Comparison of ENCODE assay signal across 14 cellular contexts in genomic region chr1:92944901-92945747, GRCh38. TPM values are rescaled to one million over a fixed set of nuclear protein-coding genes. Genes with fewer than 3 reads are reported as not detected.
DNase-seq lines count a peak whose midpoint lies in the region; ATAC-seq and TF ChIP-seq lines count a peak whose summit lies in the region.
"Had no signal": no experiment of that assay in that cellular context is flagged by ENCODE, and none has a peak within 500 bp of the region (broad histone marks: within the 10 kb centered on the region; RNA-seq: fewer than 3 reads in every experiment).

No MANE protein-coding gene starts in this region.

- no peaks in the 10 kb centered on the region for H3K27me3 Mint-ChIP-seq in CD4-positive, CD25-positive, alpha-beta regulatory T cell
- no peaks in the 10 kb centered on the region for H3K27me3 Mint-ChIP-seq in activated B cell treated with CpG ODN at 0.5 μM for 24 hours
- H3K27me3 Mint-ChIP-seq in naive thymus-derived CD4-positive, alpha-beta T cell, result no peaks in the 10 kb centered on the region

- H3K9me3 Mint-ChIP-seq in CD4-positive, CD25-positive, alpha-beta regulatory T cell, result no peaks in the 10 kb centered on the region
- H3K9me3 Mint-ChIP-seq in activated B cell treated with CpG ODN at 0.5 μM for 24 hours, result no peaks in the 10 kb centered on the region
- H3K9me3 Mint-ChIP-seq in naive thymus-derived CD4-positive, alpha-beta T cell, result no peaks in the 10 kb centered on the region

- peaks cover 2% of the 10 kb centered on the region for H3K36me3 ChIP-seq in CD4-positive, CD25-positive, alpha-beta regulatory T cell (ENCODE audit: control insufficient read depth, insufficient read depth, low read length)
- no peaks in the 10 kb centered on the region for H3K36me3 ChIP-seq in naive thymus-derived CD4-positive, alpha-beta T cell (ENCODE audit: control insufficient read depth in 2 of 3, insufficient read depth in 3 of 3, low read length in 3 of 3)
- H3K36me3 ChIP-seq: brain microvascular endothelial cell had no signal

- peak overlapping the region in 3 of 4 donors; percentile 32 to 73 (median 59) for H3K4me3 Mint-ChIP-seq in CD4-positive, CD25-positive, alpha-beta regulatory T cell
- H3K4me3 Mint-ChIP-seq in activated B cell treated with CpG ODN at 0.5 μM for 24 hours, result peak overlapping the region; percentile 66
- peak overlapping the region in 8 of 10 donors; percentile 15 to 58 (median 28) for H3K4me3 Mint-ChIP-seq in naive thymus-derived CD4-positive, alpha-beta T cell

- no peak for DNase-seq in CD4-positive, CD25-positive, alpha-beta regulatory T cell
- DNase-seq in activated B cell treated with CpG ODN at 0.5 μM for 24 hours (no peak), NCI-H2196 (lab: John Stamatoyannopoulos, UW; ENCODE audit: unreplicated experiment) (no peak), activated gamma-delta T cell (lab: John Stamatoyannopoulos, UW) (no peak)
- no peak for DNase-seq in naive thymus-derived CD4-positive, alpha-beta T cell
- no peak for DNase-seq in stimulated activated CD4-positive, alpha-beta T cell treated with anti-CD3 and anti-CD28 coated beads, Interleukin-2, amount 100 ng/mL, for 48 hours
- DNase-seq: activated T-cell treated with anti-CD3 and anti-CD28 coated beads, Interleukin-2, amount 50 U/mL, for 48 hours; brain microvascular endothelial cell; NCI-H2029 treated with DMSO at 0.1 percent for 48 hours; stimulated activated CD4-positive, alpha-beta T cell treated with anti-CD3 and anti-CD28 coated beads, Interleukin-4, amount 100 ng/mL, for 1 hour; testis had no signal

- intact Hi-C loops in activated B cell treated with CpG ODN at 0.5 μM for 24 hours (cut with micrococcal nuclease), result loop anchor here (1.0 kb wide), 1 partner anchor 8 kb away; no protein-coding TSS in a partner anchor
- intact Hi-C loops in naive thymus-derived CD4-positive, alpha-beta T cell (cut with micrococcal nuclease), result loop anchor here in 1 of 2 donors (2.0 kb wide), 1 partner anchor 14 kb away; no protein-coding TSS in a partner anchor

- no peak overlapping the region for H3K4me3 ChIP-seq in CD4-positive, CD25-positive, alpha-beta regulatory T cell (ENCODE audit: low read depth, low read length)
- H3K4me3 ChIP-seq in naive thymus-derived CD4-positive, alpha-beta T cell (ENCODE audit: low read length), result no peak overlapping the region
- H3K4me3 ChIP-seq: testis had no signal

- no peaks in the 10 kb centered on the region for H3K27me3 ChIP-seq in CD4-positive, CD25-positive, alpha-beta regulatory T cell (ENCODE audit: control insufficient read depth, insufficient read depth, low read length)
- no peaks in the 10 kb centered on the region for H3K27me3 ChIP-seq in naive thymus-derived CD4-positive, alpha-beta T cell (ENCODE audit: control insufficient read depth in 2 of 2, insufficient read depth in 2 of 2, low read length in 2 of 2)
- H3K27me3 ChIP-seq: brain microvascular endothelial cell, testis had no signal

- H3K27ac ChIP-seq in CD4-positive, CD25-positive, alpha-beta regulatory T cell (ENCODE audit: insufficient read depth, low read length, poor library complexity, severe bottlenecking), result no peak overlapping the region
- H3K27ac ChIP-seq in naive thymus-derived CD4-positive, alpha-beta T cell (ENCODE audit: low read depth, low read length), result no peak overlapping the region
- H3K27ac ChIP-seq: brain microvascular endothelial cell, C4-2B had no signal

- ATAC-seq in CD4-positive, CD25-positive, alpha-beta regulatory T cell (ENCODE audit: low read depth in 2 of 2), result no peak
- ATAC-seq in GM21786 (IDR thresholded peaks at IDR 0.05; ENCODE audit: unreplicated experiment), result peak; percentile 41
- peak; percentile 75 for ATAC-seq in activated B cell treated with CpG ODN at 0.5 μM for 24 hours (ENCODE audit: low read depth)
- no peak for ATAC-seq in naive thymus-derived CD4-positive, alpha-beta T cell
- no peak for ATAC-seq in HG03280 (IDR thresholded peaks at IDR 0.05; ENCODE audit: unreplicated experiment)

- POLR2A ChIA-PET in activated B cell treated with CpG ODN at 0.5 μM for 24 hours (lab: Charles Lee), result interaction anchor here (1.0 to 2.1 kb wide), 2 partner anchors 15 to 17 kb away, joined by 5 to 7 read pairs; partner anchors contain the start of gene DIPK1A
- POLR2A ChIA-PET in naive thymus-derived CD4-positive, alpha-beta T cell (lab: Charles Lee), result no interaction called here

- CTCF ChIA-PET in activated B cell treated with CpG ODN at 0.5 μM for 24 hours (lab: Charles Lee), result interaction anchor here (1.4 to 2.3 kb wide), 3 partner anchors 15 to 86 kb away, joined by 7 to 10 read pairs (median 9); partner anchors contain the start of gene DIPK1A
- CTCF ChIA-PET in naive thymus-derived CD4-positive, alpha-beta T cell (lab: Charles Lee), result interaction anchor here (0.6 to 2.4 kb wide), 5 partner anchors 23 to 89 kb away, joined by 3 to 6 read pairs (median 3); no protein-coding TSS in a partner anchor

- H3K36me3 Mint-ChIP-seq in CD4-positive, CD25-positive, alpha-beta regulatory T cell, result peaks cover 2% of the 10 kb centered on the region
- H3K36me3 Mint-ChIP-seq in activated B cell treated with CpG ODN at 0.5 μM for 24 hours (ENCODE audit: low read depth), result peaks cover 7% of the 10 kb centered on the region
- H3K36me3 Mint-ChIP-seq in naive thymus-derived CD4-positive, alpha-beta T cell, result peaks cover 0 to 7% (median 0%) of the 10 kb centered on the region in 5 donors

- peaks cover 22% of the 10 kb centered on the region for H3K4me1 ChIP-seq in CD4-positive, CD25-positive, alpha-beta regulatory T cell (ENCODE audit: control insufficient read depth, insufficient read depth, low read length, poor library complexity, severe bottlenecking)
- H3K4me1 ChIP-seq in naive thymus-derived CD4-positive, alpha-beta T cell (ENCODE audit: control insufficient read depth in 2 of 2, insufficient read depth in 2 of 2, low read length in 2 of 2), result peaks cover 0 to 26% of the 10 kb centered on the region in 2 donors

- no peaks in the 10 kb centered on the region for H3K9me3 ChIP-seq in CD4-positive, CD25-positive, alpha-beta regulatory T cell (ENCODE audit: control insufficient read depth in 2 of 2, low read length in 2 of 2)
- H3K9me3 ChIP-seq in naive thymus-derived CD4-positive, alpha-beta T cell (ENCODE audit: control insufficient read depth in 2 of 3, low read length in 3 of 3), result no peaks in the 10 kb centered on the region
- H3K9me3 ChIP-seq: testis had no signal

- peaks cover 46 to 60% (median 51%) of the 10 kb centered on the region in 4 donors for H3K4me1 Mint-ChIP-seq in CD4-positive, CD25-positive, alpha-beta regulatory T cell
- peaks cover 75% of the 10 kb centered on the region for H3K4me1 Mint-ChIP-seq in activated B cell treated with CpG ODN at 0.5 μM for 24 hours
- peaks cover 37 to 73% (median 66%) of the 10 kb centered on the region in 7 donors for H3K4me1 Mint-ChIP-seq in naive thymus-derived CD4-positive, alpha-beta T cell

- H3K27ac Mint-ChIP-seq in CD4-positive, CD25-positive, alpha-beta regulatory T cell, result peak overlapping the region in 2 of 3 donors; percentile 21 to 42
- H3K27ac Mint-ChIP-seq in activated B cell treated with CpG ODN at 0.5 μM for 24 hours, result peak overlapping the region; percentile 80
- H3K27ac Mint-ChIP-seq in naive thymus-derived CD4-positive, alpha-beta T cell, result peak overlapping the region in 3 of 9 donors; percentile 54 to 78 (median 63)

- no peak for TF ChIP-seq CTCF in activated B cell treated with CpG ODN at 0.5 μM for 24 hours (IDR thresholded peaks at IDR 0.05)

RNA-seq across cellular contexts. Expression of gene DIPK1A, which starts 16.1 kb away (rescaled TPM):
- 10.9 TPM for total RNA-seq in CD4-positive, CD25-positive, alpha-beta regulatory T cell
- polyA plus RNA-seq in CD4-positive, CD25-positive, alpha-beta regulatory T cell, result 10 to 100 TPM; 13.0 to 19.6 (median 15.2) TPM
- total RNA-seq in activated B cell treated with CpG ODN at 0.5 μM for 24 hours, result 16.0 and 16.7 TPM in 2 replicates
- total RNA-seq in naive thymus-derived CD4-positive, alpha-beta T cell, result 10 to 100 TPM in 4 of 5 experiments, 1 to 10 TPM in 1; 9.9 to 15.8 (median 14.9) TPM
- polyA plus RNA-seq in naive thymus-derived CD4-positive, alpha-beta T cell, result 10 to 100 TPM; 17.3 to 21.9 TPM

Comparison
In these comparisons a context has a peak if more than half of its experiments do, and no peak if none do; other contexts are left out.
1. ATAC-seq: peak in GM21786 (single experiment) and activated B cell treated with CpG ODN at 0.5 μM for 24 hours (single experiment); none in CD4-positive, CD25-positive, alpha-beta regulatory T cell (0 of 2), naive thymus-derived CD4-positive, alpha-beta T cell (single experiment) and HG03280 (single experiment).
2. Peak in every context shown above with its lines, with median percentiles within 50 percentile points of each other: H3K4me3 Mint-ChIP-seq.